In the genomic region with DNA sequence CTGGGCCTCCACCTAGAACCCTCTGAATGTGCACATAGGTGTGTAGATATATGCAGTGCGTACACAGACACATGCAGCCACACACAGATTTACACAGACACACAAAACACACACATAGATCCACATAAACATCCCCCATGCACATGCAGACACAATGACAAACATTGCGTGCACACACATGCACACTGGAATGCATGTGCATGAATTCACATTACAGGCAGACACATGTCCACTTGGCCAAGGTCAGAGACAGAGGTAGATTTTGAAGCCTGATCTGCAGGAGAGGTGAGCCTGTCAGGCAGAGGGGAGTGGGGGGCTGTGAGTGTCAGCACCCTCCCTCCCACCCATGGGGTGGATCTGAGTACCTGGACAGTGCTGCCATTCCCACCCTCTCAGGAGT, we compare ENCODE assay signal across 25 cellular contexts.
A peak's percentile ranks its signal among the peaks of the same experiment; 100 is the strongest.
DNase-seq lines count a peak whose midpoint lies in the region; ATAC-seq, FAIRE-seq and TF ChIP-seq lines count a peak whose summit lies in the region.
"Had no signal": no experiment of that assay in that cellular context is flagged by ENCODE, and none has a peak within 500 bp of the region (broad histone marks: within the 10 kb centered on the region; RNA-seq: fewer than 3 reads in every experiment).

No MANE protein-coding gene starts in this region.

- peaks cover 7% of the 10 kb centered on the region for H3F3A ChIP-seq in PC-3 (ENCODE audit: low read length, unreplicated experiment)

- H3K79me2 ChIP-seq in PC-3 (ENCODE audit: low read length) = no peaks in the 10 kb centered on the region

- H3K4me3 Mint-ChIP-seq in activated T-helper 1 cell treated with anti-CD3 and anti-CD28 coated beads, Interleukin-12 subunit alpha, Interleukin-12 subunit beta, Interleukin-2, Interleukin-4 antibody, amounts not matched to agents 30 ng/mL and 10 ng/mL and 1 ng/mL, durations not matched to agents 14 hours and 24 hours and 36 hours = no peak overlapping the region
- H3K4me3 Mint-ChIP-seq in endothelial cell (ENCODE audit: unreplicated experiment) = no peak overlapping the region
- H3K4me3 Mint-ChIP-seq: CD4-positive, alpha-beta T cell; CD8-positive, alpha-beta memory T cell had no signal

- H2AFZ ChIP-seq in PC-3 (ENCODE audit: low read length) = no peak overlapping the region
- H2AFZ ChIP-seq: GM23248 had no signal

- H4K20me1 ChIP-seq in PC-3 (ENCODE audit: low read length) = no peaks in the 10 kb centered on the region
- H4K20me1 ChIP-seq: BLaER1 treated with 17β-estradiol and CSF1 and Interleukin-3, amounts not matched to agents 10 nM and 100 nM had no signal

- no peak overlapping the region for H3K4me2 ChIP-seq in PC-3 (ENCODE audit: low read length)
- H3K4me2 ChIP-seq: BLaER1 treated with 17β-estradiol and CSF1 and Interleukin-3, amounts not matched to agents 10 nM and 100 nM had no signal

- H3K9me3 ChIP-seq in PC-3 (ENCODE audit: low read length) = no peaks in the 10 kb centered on the region
- no peaks in the 10 kb centered on the region for H3K9me3 ChIP-seq in SJCRH30 (replicated peaks)
- H3K9me3 ChIP-seq: BE2C; BLaER1 treated with 17β-estradiol and CSF1 and Interleukin-3, amounts not matched to agents 10 nM and 100 nM had no signal

- no peak overlapping the region for H3K4me3 ChIP-seq in PC-3 (ENCODE audit: low read length)
- H3K4me3 ChIP-seq in epithelial cell of esophagus (ENCODE audit: low read length) = no peak overlapping the region
- no peak overlapping the region for H3K4me3 ChIP-seq in SJCRH30
- H3K4me3 ChIP-seq: BLaER1 treated with 17β-estradiol and CSF1 and Interleukin-3, amounts not matched to agents 10 nM and 100 nM; GM12878; GM23248 had no signal

- peak; percentile 90 for FAIRE-seq in urothelium cell line (lab: Jason Lieb, UNC)
- FAIRE-seq: A204.1, D721Med, GM12878, GM19239, H1 had no signal

- H3K9me2 ChIP-seq in PC-3 (replicated peaks; ENCODE audit: low read length) = no peaks in the 10 kb centered on the region

- H3K27ac ChIP-seq in PC-3 (ENCODE audit: low read length) (0 out of 2 replicates have a peak overlapping the region, but pooled peaks have one; percentile 23), SJCRH30 (no peak overlapping the region)
- H3K27ac ChIP-seq: 22Rv1; BLaER1 treated with 17β-estradiol and CSF1 and Interleukin-3, amounts not matched to agents 10 nM and 100 nM; GM23248 had no signal

- POLR2A ChIA-PET in PC-3 (lab: Charles Lee; ENCODE audit: unreplicated experiment) = no interaction called here

- H3K4me1 Mint-ChIP-seq in activated T-helper 1 cell treated with anti-CD3 and anti-CD28 coated beads, Interleukin-12 subunit alpha, Interleukin-12 subunit beta, Interleukin-2, Interleukin-4 antibody, amounts not matched to agents 30 ng/mL and 10 ng/mL and 1 ng/mL, durations not matched to agents 14 hours and 24 hours and 36 hours (ENCODE audit: low read depth) = no peaks in the 10 kb centered on the region
- no peaks in the 10 kb centered on the region for H3K4me1 Mint-ChIP-seq in endothelial cell (ENCODE audit: unreplicated experiment)
- H3K4me1 Mint-ChIP-seq: CD14-positive monocyte; CD8-positive, alpha-beta memory T cell had no signal

- intact Hi-C loops in PC-3 (cut with micrococcal nuclease) = loop anchor here (5.0 kb wide), 1 partner anchor 338 kb away; a partner anchor contains a TSS
- intact Hi-C loops in activated T-helper 1 cell treated with anti-CD3 and anti-CD28 coated beads, Interleukin-12 subunit alpha, Interleukin-12 subunit beta, Interleukin-2, Interleukin-4 antibody, amounts not matched to agents 30 ng/mL and 10 ng/mL and 1 ng/mL, durations not matched to agents 14 hours and 24 hours and 36 hours (cut with micrococcal nuclease) = no loop called here

- H3K36me3 ChIP-seq in PC-3 (ENCODE audit: low read depth, low read length) = no peaks in the 10 kb centered on the region
- H3K36me3 ChIP-seq in SJCRH30 = no peaks in the 10 kb centered on the region
- H3K36me3 ChIP-seq: BE2C; BLaER1 treated with 17β-estradiol and CSF1 and Interleukin-3, amounts not matched to agents 10 nM and 100 nM had no signal

- TF ChIP-seq CTCF in PC-3 (conservative IDR thresholded peaks at IDR 0.05; ENCODE audit: low read depth, low read length) (no peak), epithelial cell of esophagus (IDR thresholded peaks at IDR 0.05; ENCODE audit: insufficient read depth, low read depth, low read length, missing control alignments) (no peak), endothelial cell (IDR thresholded peaks at IDR 0.05; ENCODE audit: unreplicated experiment) (no peak)

- H3K4me1 ChIP-seq in PC-3 (ENCODE audit: insufficient read depth, low read length) = peaks cover 49% of the 10 kb centered on the region
- peaks cover 10% of the 10 kb centered on the region for H3K4me1 ChIP-seq in SJCRH30
- H3K4me1 ChIP-seq: BE2C had no signal

- H3K9ac ChIP-seq in PC-3 (ENCODE audit: low read length) = no peak overlapping the region
- H3K9ac ChIP-seq: BLaER1 treated with 17β-estradiol and CSF1 and Interleukin-3, amounts not matched to agents 10 nM and 100 nM; GM23248 had no signal

- DNase-seq in PC-3 (no peak), epithelial cell of esophagus (ENCODE audit: low read depth) (peak; percentile 54), mesenteric fat pad (ENCODE audit: low spot score) (peak; percentile 59), urothelium cell line (ENCODE audit: low spot score) (no peak), SJCRH30 (no peak), endothelial cell (ENCODE audit: low spot score) (no peak)
- DNase-seq in activated T-helper 1 cell treated with anti-CD3 and anti-CD28 coated beads, Interleukin-12 subunit alpha, Interleukin-12 subunit beta, Interleukin-2, Interleukin-4 antibody, amounts not matched to agents 30 ng/mL and 10 ng/mL and 1 ng/mL, durations not matched to agents 14 hours and 24 hours and 36 hours (ENCODE audit: low spot score) = no peak
- DNase-seq: BE2C; CD4-positive, alpha-beta T cell; CD8-positive, alpha-beta memory T cell; DMS 273 treated with DMSO at 0.1 percent for 48 hours; DMS79; EL; GDM1; GM23248; H7; HCEC 1CT had no signal

- no peaks in the 10 kb centered on the region for H3K36me3 Mint-ChIP-seq in activated T-helper 1 cell treated with anti-CD3 and anti-CD28 coated beads, Interleukin-12 subunit alpha, Interleukin-12 subunit beta, Interleukin-2, Interleukin-4 antibody, amounts not matched to agents 30 ng/mL and 10 ng/mL and 1 ng/mL, durations not matched to agents 14 hours and 24 hours and 36 hours (ENCODE audit: low read depth)
- H3K36me3 Mint-ChIP-seq in endothelial cell (ENCODE audit: low read depth, unreplicated experiment) = no peaks in the 10 kb centered on the region
- H3K36me3 Mint-ChIP-seq: CD14-positive monocyte; CD8-positive, alpha-beta memory T cell had no signal

- no TSS peak for BruUV-seq in PC-3 (replicated peaks; lab: Mats Ljungman, UMichigan)

- peaks cover 7% of the 10 kb centered on the region for H3K27me3 Mint-ChIP-seq in activated T-helper 1 cell treated with anti-CD3 and anti-CD28 coated beads, Interleukin-12 subunit alpha, Interleukin-12 subunit beta, Interleukin-2, Interleukin-4 antibody, amounts not matched to agents 30 ng/mL and 10 ng/mL and 1 ng/mL, durations not matched to agents 14 hours and 24 hours and 36 hours (ENCODE audit: insufficient read depth)
- peaks cover 7% of the 10 kb centered on the region for H3K27me3 Mint-ChIP-seq in endothelial cell (ENCODE audit: unreplicated experiment)
- H3K27me3 Mint-ChIP-seq: CD4-positive, alpha-beta T cell had no signal

- H3K9me3 Mint-ChIP-seq in activated T-helper 1 cell treated with anti-CD3 and anti-CD28 coated beads, Interleukin-12 subunit alpha, Interleukin-12 subunit beta, Interleukin-2, Interleukin-4 antibody, amounts not matched to agents 30 ng/mL and 10 ng/mL and 1 ng/mL, durations not matched to agents 14 hours and 24 hours and 36 hours = no peaks in the 10 kb centered on the region
- H3K9me3 Mint-ChIP-seq in endothelial cell (ENCODE audit: unreplicated experiment) = no peaks in the 10 kb centered on the region
- H3K9me3 Mint-ChIP-seq: CD4-positive, alpha-beta T cell; CD8-positive, alpha-beta memory T cell had no signal

- no peaks in the 10 kb centered on the region for H3K27me3 ChIP-seq in PC-3 (ENCODE audit: low read length)
- no peaks in the 10 kb centered on the region; the same call in 1 of the 2 replicates for H3K27me3 ChIP-seq in SJCRH30
- H3K27me3 ChIP-seq: BE2C; BLaER1 treated with 17β-estradiol and CSF1 and Interleukin-3, amounts not matched to agents 10 nM and 100 nM had no signal

- no peak for ATAC-seq in PC-3
- ATAC-seq: GM12878 had no signal

- CTCF ChIA-PET in PC-3 (lab: Charles Lee) = no interaction called here

- no peak overlapping the region for H3K27ac Mint-ChIP-seq in activated T-helper 1 cell treated with anti-CD3 and anti-CD28 coated beads, Interleukin-12 subunit alpha, Interleukin-12 subunit beta, Interleukin-2, Interleukin-4 antibody, amounts not matched to agents 30 ng/mL and 10 ng/mL and 1 ng/mL, durations not matched to agents 14 hours and 24 hours and 36 hours
- no peak overlapping the region for H3K27ac Mint-ChIP-seq in endothelial cell (ENCODE audit: unreplicated experiment)
- H3K27ac Mint-ChIP-seq: CD14-positive monocyte; CD4-positive, alpha-beta T cell; CD8-positive, alpha-beta memory T cell had no signal

Comparison
In these comparisons a context has a peak if more than half of its experiments do, and no peak if none do; other contexts are left out.
1. DNase-seq: peak in epithelial cell of esophagus (single experiment) and mesenteric fat pad (single experiment); none in PC-3 (single experiment), urothelium cell line (single experiment), SJCRH30 (0 of 2), activated T-helper 1 cell treated with anti-CD3 and anti-CD28 coated beads, Interleukin-12 subunit alpha, Interleukin-12 subunit beta, Interleukin-2, Interleukin-4 antibody, amounts not matched to agents 30 ng/mL and 10 ng/mL and 1 ng/mL, durations not matched to agents 14 hours and 24 hours and 36 hours (single experiment) and endothelial cell (single experiment).